ENCODE assay signal across 11 cellular contexts in genomic region chr7:152925412-152926147, GRCh38.
A peak's percentile ranks its signal among the peaks of the same experiment; 100 is the strongest.
DNase-seq lines count a peak whose midpoint lies in the region; ATAC-seq, FAIRE-seq and TF ChIP-seq lines count a peak whose summit lies in the region.
"Had no signal": no experiment of that assay in that cellular context is flagged by ENCODE, and none has a peak within 500 bp of the region (broad histone marks: within the 10 kb centered on the region; RNA-seq: fewer than 3 reads in every experiment).

No MANE protein-coding gene starts in this region.

- no peak overlapping the region for H2BK5ac ChIP-seq in H1 (ENCODE audit: low read depth, low read length)

- H3K23me2 ChIP-seq in H1 (ENCODE audit: low read depth, low read length) = peaks cover 11% of the 10 kb centered on the region; the same call in 1 of the 2 replicates

- H4K8ac ChIP-seq in H1 (ENCODE audit: extremely low read depth, insufficient read depth, low read length) = peak overlapping the region; percentile 83

- no peak overlapping the region for H3K23ac ChIP-seq in H1 (ENCODE audit: insufficient read length)

- no peaks in the 10 kb centered on the region for H3K79me2 ChIP-seq in H1 (ENCODE audit: control insufficient read depth in 1 of 2, insufficient read depth in 2 of 2, low read length in 2 of 2)

- no peaks in the 10 kb centered on the region for H3K79me1 ChIP-seq in H1 (ENCODE audit: low read depth, low read length)

- H3K27ac ChIP-seq in H1 (ENCODE audit: low read depth, low read length) (no peak overlapping the region), skin epidermis (peak overlapping the region in 2 of 21 experiments; percentile 6 to 9)

- peak; percentile 10 to 30; a peak in 2 of 4 replicates for TF ChIP-seq RAD21 in H1 (IDR thresholded peaks at IDR 0.05 in 1 of 2, conservative IDR thresholded peaks at IDR 0.05 in 1 of 2; ENCODE audit: low read depth in 2 of 2, low read length in 2 of 2)

- H3K14ac ChIP-seq in H1 (ENCODE audit: insufficient read length) = no peak overlapping the region

- no peaks in the 10 kb centered on the region for H3K36me3 ChIP-seq in H1 (ENCODE audit: control insufficient read depth in 2 of 4, insufficient read depth in 4 of 4, low read length in 3 of 4)

- H2AFZ ChIP-seq in H1 (ENCODE audit: low read length) = no peak overlapping the region

- no peak overlapping the region for H3K56ac ChIP-seq in H1 (replicated peaks; ENCODE audit: insufficient read length, low read depth, low read length)

- H4K91ac ChIP-seq in H1 (replicated peaks; ENCODE audit: insufficient read length, low read length) = no peak overlapping the region

- H3K27me3 ChIP-seq in H1 (replicated peaks in 1 of 4; ENCODE audit: control insufficient read depth in 3 of 4, extremely low read depth in 1 of 4, insufficient read depth in 3 of 4, low read length in 3 of 4) = peaks cover 0 to 25% (median 19%) of the 10 kb centered on the region in 4 experiments; a peak in 6 of 7 replicates

- H3K4me2 ChIP-seq in H1 (ENCODE audit: insufficient read depth in 1 of 2, low read depth in 2 of 2, low read length in 2 of 2) = peak overlapping the region; percentile 86 to 88

- H3K9ac ChIP-seq in H1 (replicated peaks in 1 of 4; ENCODE audit: extremely low read depth in 1 of 4, low read depth in 3 of 4, low read length in 3 of 4) = peak overlapping the region in 2 of 4 experiments; percentile 13 to 17; a peak in 1 of 7 replicates

- TF ChIP-seq CTCF in H1 (IDR thresholded peaks at IDR 0.05; ENCODE audit: control extremely low read depth in 1 of 3, insufficient read depth in 1 of 3, low read depth in 1 of 3, low read length in 3 of 3) = peak in 1 of 3 experiments; percentile 26; a peak in 2 of 4 replicates

- TF ChIP-seq POLR2A in H1 (IDR thresholded peaks at IDR 0.05; ENCODE audit: control extremely low read depth in 1 of 2, low read depth in 2 of 2, low read length in 2 of 2) = no peak

- no peak for FAIRE-seq in H1 (lab: Jason Lieb, UNC)
- FAIRE-seq: colon had no signal

- H2BK120ac ChIP-seq in H1 (replicated peaks; ENCODE audit: low read depth, low read length) = no peak overlapping the region

- WGBS in H1 (ENCODE audit: extremely low coverage in 1 of 2, insufficient coverage in 1 of 2, insufficient read length in 1 of 2, insufficient replicate concordance in 2 of 2, low coverage in 1 of 2, low lambda C conversion rate in 2 of 2, missing lambda C conversion rate in 1 of 2), 2 experiments = 3% methylated on average over 53 of the region's 74 CpGs; no CpG with 5 or more reads in 1 of the 2 experiments

- no peak overlapping the region for H2AK5ac ChIP-seq in H1 (ENCODE audit: low read depth, low read length)

- peaks cover 0 to 7% (median 3%) of the 10 kb centered on the region in 4 experiments; a peak in 4 of 7 replicates for H3K4me1 ChIP-seq in H1 (replicated peaks in 1 of 4; ENCODE audit: control insufficient read depth in 3 of 4, insufficient read depth in 4 of 4, low read length in 3 of 4)

- H3K4ac ChIP-seq in H1 (replicated peaks; ENCODE audit: insufficient read length, low read depth, low read length) = no peak overlapping the region

- H3K4me3 ChIP-seq in H1 (ENCODE audit: extremely low read depth in 1 of 4, insufficient read depth in 2 of 4, low read depth in 3 of 4, low read length in 4 of 4) (peak overlapping the region; percentile 58 to 79 (median 62)), skin epidermis (peak overlapping the region in 4 of 7 experiments; percentile 6 to 46 (median 26))

- POLR2A ChIA-PET in H1 (lab: Charles Lee; ENCODE audit: partially characterized antibody) = interaction anchor here (0.5 to 1.5 kb wide), 2 partner anchors 9 to 1567 kb away, joined by 4 to 5 read pairs; no protein-coding TSS in a partner anchor

- H3K18ac ChIP-seq in H1 (ENCODE audit: extremely low read depth, low read length) = peak overlapping the region; percentile 60; the same call in 1 of the 2 replicates

- H2BK20ac ChIP-seq in H1 (ENCODE audit: low read length) = no peak overlapping the region

- 0 out of 4 replicates have a peak, but pooled peaks cover 0 to 3% of the 10 kb centered on the region in 2 experiments for H3K9me3 ChIP-seq in H1 (ENCODE audit: insufficient read depth in 2 of 2, low read depth in 1 of 2, low read length in 1 of 2)

- no peaks in the 10 kb centered on the region for H4K20me1 ChIP-seq in H1 (replicated peaks in 1 of 2; ENCODE audit: control insufficient read depth in 1 of 2, insufficient read depth in 2 of 2, low read length in 2 of 2)

- H4K5ac ChIP-seq in H1 (ENCODE audit: insufficient read length, low read depth, low read length) = no peak overlapping the region

- TF ChIP-seq EP300 in H1 (IDR thresholded peaks at IDR 0.05; ENCODE audit: borderline replicate concordance in 1 of 2, low read depth in 2 of 2, low read length in 2 of 2) = no peak

- H2BK12ac ChIP-seq in H1 (ENCODE audit: low read depth, low read length) = no peak overlapping the region

- peak; percentile 47 for DNase-seq in HuH-7.5 (ENCODE audit: low spot score)
- peak in 1 of 2 experiments; percentile 58 for DNase-seq in H1 (ENCODE audit: low read depth in 1 of 2, low spot score in 2 of 2)
- DNase-seq in left lobe of liver (ENCODE audit: low spot score) = peak; percentile 35
- DNase-seq in NCI-H1048 (lab: John Stamatoyannopoulos, UW) = no peak
- DNase-seq in DMS79 treated with DMSO at 0.1 percent for 48 hours (lab: John Stamatoyannopoulos, UW) = no peak
- no peak for DNase-seq in activated effector memory CD4-positive, alpha-beta T cell treated with Interleukin-2 at 50 U/mL for 16 hours
- DNase-seq: CD4-positive, alpha-beta T cell; NCI-H187 had no signal

- H2BK15ac ChIP-seq in H1 (ENCODE audit: low read length) = no peak overlapping the region

- peak; percentile 51 for ATAC-seq in left lobe of liver
- no peak for ATAC-seq in HG03280 (IDR thresholded peaks at IDR 0.05; ENCODE audit: unreplicated experiment)

- CTCF ChIA-PET in H1 (lab: Charles Lee; ENCODE audit: partially characterized antibody) = interaction anchor here (1.1 to 4.5 kb wide), 5 partner anchors 16 to 37 kb away, joined by 3 to 28 read pairs (median 5); no protein-coding TSS in a partner anchor

TF ChIP-seq in H1, 55 proteins besides CTCF, POLR2A, EP300 and RAD21:
- no peak; the same call in 1 of the 2 replicates for TF ChIP-seq EGR1 (IDR thresholded peaks at IDR 0.05; ENCODE audit: borderline replicate concordance, low read depth, low read length)
- no peak for TF ChIP-seq SP2 (IDR thresholded peaks at IDR 0.05; ENCODE audit: low read length)
- peak; percentile 24 for TF ChIP-seq PHF8 (conservative IDR thresholded peaks at IDR 0.05; ENCODE audit: low read depth, low read length)
- TF ChIP-seq CTBP2 (IDR thresholded peaks at IDR 0.05; ENCODE audit: borderline replicate concordance, insufficient read depth, insufficient read length, low read length) = peak; percentile 29
- TF ChIP-seq KDM1A (IDR thresholded peaks at IDR 0.05; ENCODE audit: borderline replicate concordance, low read length) = peak; percentile 48; the same call in 1 of the 2 replicates
- no peak for TF ChIP-seq BRCA1 (IDR thresholded peaks at IDR 0.05; ENCODE audit: low read depth, low read length)
- TF ChIP-seq ASH2L (IDR thresholded peaks at IDR 0.05; ENCODE audit: low read length) = peak; percentile 83
- 0 out of 2 replicates have a peak, but pooled peaks have one; percentile 2 for TF ChIP-seq MAX (IDR thresholded peaks at IDR 0.05)
- TF ChIP-seq YY1 (IDR thresholded peaks at IDR 0.05; ENCODE audit: low read depth, low read length) = no peak
- peak; percentile 94 for TF ChIP-seq KDM4A (IDR thresholded peaks at IDR 0.05; ENCODE audit: low read depth, low read length, severe bottlenecking)
- TF ChIP-seq RBBP5 (IDR thresholded peaks at IDR 0.05; ENCODE audit: borderline replicate concordance, low read depth, low read length) = peak; percentile 45; the same call in 1 of the 2 replicates

Comparison
In these comparisons a context has a peak if more than half of its experiments do, and no peak if none do; other contexts are left out.
1. DNase-seq: peak in HuH-7.5 (single experiment) and left lobe of liver (single experiment); none in NCI-H1048 (single experiment), DMS79 treated with DMSO at 0.1 percent for 48 hours (single experiment) and activated effector memory CD4-positive, alpha-beta T cell treated with Interleukin-2 at 50 U/mL for 16 hours (single experiment).